ENCODE assay signal across 8 cellular contexts in genomic region chr2:54899576-54900200, GRCh38.
DNase-seq lines count a peak whose midpoint lies in the region; FAIRE-seq and TF ChIP-seq lines count a peak whose summit lies in the region.

No MANE protein-coding gene starts in this region.

- CTCF ChIA-PET in AG04449 (lab: Yijun Ruan, JAX) (interaction anchor here (0.6 to 13.0 kb wide), 63 partner anchors 8 to 793 kb away, joined by 3 to 304 read pairs (median 5); partner anchors contain the start of genes CLHC1, RPS27A and RTN4), endothelial cell of umbilical vein (lab: Charles Lee) (interaction anchor here (0.5 to 4.2 kb wide), 84 partner anchors 8 to 793 kb away, joined by 3 to 198 read pairs (median 4); partner anchors contain the start of genes CFAP36, EML6, MTIF2 and RTN4)

- TF ChIP-seq CTCF in AG04449 (IDR thresholded peaks at IDR 0.05; ENCODE audit: insufficient read depth, low read length, missing control alignments) (peak; percentile 52), GM12875 (IDR thresholded peaks at IDR 0.05; ENCODE audit: borderline replicate concordance, insufficient read depth, low read depth, low read length) (peak; percentile 34; the same call in 1 of the 2 replicates), endothelial cell of umbilical vein (IDR thresholded peaks at IDR 0.05; ENCODE audit: extremely low read depth in 1 of 2, insufficient read depth in 1 of 2, low read depth in 1 of 2, low read length in 2 of 2) (peak; percentile 31 to 34), neural crest cell (conservative IDR thresholded peaks at IDR 0.05) (peak; percentile 69)

- no peaks in the 10 kb centered on the region for H4K20me1 ChIP-seq in endothelial cell of umbilical vein (replicated peaks; ENCODE audit: control insufficient read depth, extremely low read depth, insufficient read depth, low read length)

- H3K9me3 Mint-ChIP-seq in neural crest cell: no peaks in the 10 kb centered on the region

- H3K4me3 ChIP-seq in AG04449 (ENCODE audit: low read depth, low read length): no peak overlapping the region
- H3K4me3 ChIP-seq in GM12875 (ENCODE audit: low read depth, low read length): no peak overlapping the region
- no peak overlapping the region for H3K4me3 ChIP-seq in NT2/D1 (ENCODE audit: insufficient read length, low read depth)
- no peak overlapping the region for H3K4me3 ChIP-seq in endothelial cell of umbilical vein (replicated peaks in 1 of 3; ENCODE audit: insufficient read depth in 1 of 3, low read depth in 1 of 3, low read length in 3 of 3)

- H3K4me3 Mint-ChIP-seq in neural crest cell: no peak overlapping the region

- H3K36me3 ChIP-seq in NT2/D1 (ENCODE audit: insufficient read depth, insufficient read length, low read length) (no peaks in the 10 kb centered on the region), endothelial cell of umbilical vein (ENCODE audit: control insufficient read depth in 2 of 2, extremely low read depth in 1 of 2, insufficient read depth in 2 of 2, low read length in 2 of 2) (no peaks in the 10 kb centered on the region)

- FAIRE-seq in endothelial cell of umbilical vein (lab: Jason Lieb, UNC): peak; percentile 72

- no peaks in the 10 kb centered on the region for H3K9me1 ChIP-seq in endothelial cell of umbilical vein (replicated peaks; ENCODE audit: control insufficient read depth, extremely low read depth, insufficient read depth, low read length)

- H3K27me3 ChIP-seq in NT2/D1 (ENCODE audit: insufficient read depth, insufficient read length) (no peaks in the 10 kb centered on the region), endothelial cell of umbilical vein (ENCODE audit: control insufficient read depth in 2 of 2, insufficient read depth in 2 of 2, low read length in 2 of 2) (peaks cover 5 to 6% of the 10 kb centered on the region in 2 experiments)

- H3K4me1 ChIP-seq in NT2/D1 (ENCODE audit: insufficient read depth, insufficient read length) (no peaks in the 10 kb centered on the region), endothelial cell of umbilical vein (ENCODE audit: control insufficient read depth, extremely low read depth, insufficient read depth, low read length) (peaks cover 10% of the 10 kb centered on the region)

- no peak for TF ChIP-seq POLR2A in endothelial cell of umbilical vein (IDR thresholded peaks at IDR 0.05; ENCODE audit: low read depth, low read length)

- H3K36me3 Mint-ChIP-seq in neural crest cell (ENCODE audit: low read depth): peaks cover 2% of the 10 kb centered on the region

- no peak overlapping the region for H3K27ac ChIP-seq in endothelial cell of umbilical vein (ENCODE audit: insufficient read depth, low read depth, low read length)

- H3K4me2 ChIP-seq in endothelial cell of umbilical vein (ENCODE audit: insufficient read depth, low read length): no peak overlapping the region

- intact Hi-C loops in endothelial cell of umbilical vein (cut with micrococcal nuclease): loop anchor here (1.0 to 2.0 kb wide), 3 partner anchors 115 to 276 kb away; no protein-coding TSS in a partner anchor

- POLR2A ChIA-PET in AG04449 (lab: Yijun Ruan, JAX) (interaction anchor here (0.7 to 1.1 kb wide), 3 partner anchors 63 to 151 kb away, joined by 3 read pairs; partner anchors contain the start of gene RTN4), endothelial cell of umbilical vein (lab: Charles Lee) (no interaction called here)

- H3K27me3 Mint-ChIP-seq in neural crest cell (ENCODE audit: low read depth): no peaks in the 10 kb centered on the region

- dilution Hi-C loops in endothelial cell of umbilical vein (cut with MboI; ENCODE audit: extremely low pct_ligation_motif_present, low sequenced_read_pairs): no loop called here

- no peak overlapping the region for H3K27ac Mint-ChIP-seq in neural crest cell (ENCODE audit: unreplicated experiment)

- H3K9me3 ChIP-seq in NT2/D1 (ENCODE audit: insufficient read depth, low read length) (no peaks in the 10 kb centered on the region), endothelial cell of umbilical vein (replicated peaks; ENCODE audit: control insufficient read depth, insufficient read depth, low read length) (no peaks in the 10 kb centered on the region)

- H2AFZ ChIP-seq in endothelial cell of umbilical vein (ENCODE audit: low read depth, low read length): no peak overlapping the region

- H3K9ac ChIP-seq in NT2/D1 (ENCODE audit: insufficient read length, low read depth): no peak overlapping the region
- no peak overlapping the region for H3K9ac ChIP-seq in endothelial cell of umbilical vein (replicated peaks; ENCODE audit: extremely low read depth, insufficient read depth, low read length)

- no peaks in the 10 kb centered on the region for H3K79me2 ChIP-seq in endothelial cell of umbilical vein (ENCODE audit: control insufficient read depth, insufficient read depth, low read length)

- no TSS peak for BruUV-seq in endothelial cell of umbilical vein (replicated peaks; lab: Mats Ljungman, UMichigan)

- H3K4me1 Mint-ChIP-seq in neural crest cell: no peaks in the 10 kb centered on the region

- DNase-seq in AG04449 (ENCODE audit: low read depth, low spot score) (no peak), NT2/D1 (ENCODE audit: low read depth, low spot score) (peak; percentile 2), endothelial cell of umbilical vein (ENCODE audit: low read depth, low spot score) (peak; percentile 48), neural crest cell (ENCODE audit: low read depth, low spot score) (no peak), NK-92 (lab: John Stamatoyannopoulos, UW; ENCODE audit: unreplicated experiment) (no peak), middle frontal gyrus (ENCODE audit: extremely low spot score, low spot score) (no peak)
- no peak for DNase-seq in activated CD4-positive, alpha-beta T cell treated with anti-CD3 and anti-CD28 coated beads for 4 hours

TF ChIP-seq in endothelial cell of umbilical vein, 7 proteins besides CTCF, POLR2A, EP300 and RAD21:
- TF ChIP-seq GATA2 (IDR thresholded peaks at IDR 0.05; ENCODE audit: insufficient read depth, insufficient read length, low read depth, low read length) (no peak), JUN (IDR thresholded peaks at IDR 0.05; ENCODE audit: borderline replicate concordance, insufficient read depth, insufficient read length, low read depth) (no peak), FOS (IDR thresholded peaks at IDR 0.05; ENCODE audit: borderline replicate concordance, insufficient read depth, low read length) (no peak), MYC (IDR thresholded peaks at IDR 0.05; ENCODE audit: low read depth, low read length) (no peak), POLR2AphosphoS5 (IDR thresholded peaks at IDR 0.05; ENCODE audit: insufficient read depth, low read depth, low read length) (no peak), EZH2 (IDR thresholded peaks at IDR 0.05; ENCODE audit: borderline replicate concordance, low read depth, low read length, severe bottlenecking) (no peak)
- TF ChIP-seq, protein P1, sequence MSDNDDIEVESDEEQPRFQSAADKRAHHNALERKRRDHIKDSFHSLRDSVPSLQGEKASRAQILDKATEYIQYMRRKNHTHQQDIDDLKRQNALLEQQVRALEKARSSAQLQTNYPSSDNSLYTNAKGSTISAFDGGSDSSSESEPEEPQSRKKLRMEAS (IDR thresholded peaks at IDR 0.05; ENCODE audit: insufficient read depth, insufficient read length): no peak

Comparison
In these comparisons a context has a peak if more than half of its experiments do, and no peak if none do; other contexts are left out.
1. DNase-seq: peak in NT2/D1 (single experiment) and endothelial cell of umbilical vein (single experiment); none in AG04449 (single experiment), neural crest cell (single experiment), NK-92 (single experiment), activated CD4-positive, alpha-beta T cell treated with anti-CD3 and anti-CD28 coated beads for 4 hours (0 of 2) and middle frontal gyrus (single experiment).
2. Peak in every context shown above with its lines, with median percentiles within 50 percentile points of each other: CTCF ChIP-seq.